ENCODE assay signal across 4 cellular contexts in the genomic region with DNA sequence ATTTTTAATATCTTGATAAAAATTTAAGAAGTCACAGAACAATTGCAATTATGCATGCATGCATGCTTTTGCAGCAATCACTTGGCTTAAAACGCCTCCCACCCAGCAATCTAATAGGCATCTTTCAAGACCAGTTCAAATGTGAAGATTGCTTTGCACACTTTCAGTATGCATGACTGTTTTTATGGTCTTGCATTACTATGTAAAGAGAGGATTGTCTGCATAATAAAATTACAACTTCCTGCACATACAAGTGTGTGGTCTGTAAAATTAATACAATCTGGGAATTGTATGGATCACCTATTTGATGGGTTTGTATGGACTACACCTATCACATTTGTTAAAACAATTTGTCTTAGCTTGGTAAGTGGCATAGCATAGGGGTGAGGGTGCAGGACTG.
"Had no signal": no experiment of that assay in that cellular context is flagged by ENCODE, and none has a peak within 500 bp of the region (broad histone marks: within the 10 kb centered on the region; RNA-seq: fewer than 3 reads in every experiment).

No MANE protein-coding gene starts in this region.

- H3K4me3 Mint-ChIP-seq: H9 had no signal

- H3K27ac ChIP-seq: GM23248 had no signal

- H3K27ac Mint-ChIP-seq: H9 had no signal

- DNase-seq: GM23248, H9, HCEC 1CT, IMR-90 had no signal
